In the genomic region with DNA sequence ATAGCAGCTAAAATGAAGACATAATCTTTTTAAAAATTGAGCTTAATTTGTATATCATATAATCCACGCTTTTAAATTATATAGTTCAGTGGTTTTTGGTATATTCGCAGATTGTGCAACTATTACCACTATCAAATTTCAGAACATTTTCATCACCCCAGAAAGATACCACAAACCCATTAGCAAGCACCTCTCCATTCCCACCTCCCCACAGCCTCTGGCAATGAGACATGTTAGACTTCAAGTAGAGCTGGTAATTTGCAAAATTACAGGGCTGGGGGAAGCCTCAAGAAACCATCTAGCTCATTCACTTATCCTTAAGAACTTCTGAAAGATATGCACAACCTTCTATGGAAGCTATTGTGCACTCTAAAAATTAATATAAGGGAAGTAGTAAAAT, we compare ENCODE assay signal across 31 cellular contexts.
"Had no signal": no experiment of that assay in that cellular context is flagged by ENCODE, and none has a peak within 500 bp of the region (broad histone marks: within the 10 kb centered on the region; RNA-seq: fewer than 3 reads in every experiment).

No MANE protein-coding gene starts in this region.

- ATAC-seq: body of pancreas; gastrocnemius medialis; left cardiac atrium; left ventricle myocardium superior; mucosa of descending colon; sciatic nerve; stimulated activated memory B cell treated with anti-CD40 and anti-IgM and Interleukin-4, amounts not matched to agents 10 μg/mL and 1 μg/mL and 100 μg/mL, for 72 hours; stimulated activated naive CD8-positive, alpha-beta T cell treated with anti-CD3 and anti-CD28 coated beads, Interleukin-15, amount 100 ng/mL, for 72 hours had no signal

- H3K27ac ChIP-seq: body of pancreas, cardiac muscle cell, colonic mucosa, gastrocnemius medialis, hepatocyte, neutrophil, skin epidermis, uterus had no signal

- H3K9me3 ChIP-seq: adrenal gland, body of pancreas, colonic mucosa, gastrocnemius medialis, mucosa of descending colon, neutrophil, uterus had no signal

- H3K4me3 ChIP-seq: adrenal gland, body of pancreas, cardiac muscle cell, colonic mucosa, gastrocnemius medialis, hepatocyte, mucosa of descending colon, skin epidermis, uterus had no signal

- H2AFZ ChIP-seq: hepatocyte had no signal

- H3K79me2 ChIP-seq: hepatocyte had no signal

- H3K36me3 ChIP-seq: adrenal gland, cardiac muscle cell, colonic mucosa, gastrocnemius medialis, neutrophil, uterus had no signal

- H3K4me1 ChIP-seq: adrenal gland, colonic mucosa, uterus had no signal

- H3K4me2 ChIP-seq: hepatocyte had no signal

- DNase-seq: activated CD4-positive, alpha-beta memory T cell treated with anti-CD3 and anti-CD28 coated beads for 36 hours; activated CD4-positive, alpha-beta T cell treated with anti-CD3 and anti-CD28 coated beads, Interleukin-2, amount 10 ng/mL, durations not matched to agents 24 days and 14 days; activated CD4-positive, CD25-positive, alpha-beta regulatory T cell treated with anti-CD3 and anti-CD28 coated beads, Interleukin-2, amount 50 U/mL, for 72 hours; activated CD8-positive, alpha-beta memory T cell treated with anti-CD3 and anti-CD28 coated beads, Interleukin-2, amount 50 U/mL, for 4 hours; activated effector memory CD4-positive, alpha-beta T cell treated with anti-CD3 and anti-CD28 coated beads, Interleukin-2, amount 50 U/mL, for 16 hours; activated naive CD4-positive, alpha-beta T cell treated with anti-CD3 and anti-CD28 coated beads for 36 hours; activated naive CD8-positive, alpha-beta T cell treated with anti-CD3 and anti-CD28 coated beads for 36 hours; activated T-cell treated with anti-CD3 and anti-CD28 coated beads, Interleukin-2, amount 50 U/mL, for 1 hour; adrenal gland; aorta; body of pancreas; colonic mucosa; effector memory CD4-positive, alpha-beta T cell; erythroblast; gastrocnemius medialis; left cardiac atrium; left ventricle myocardium superior; mucosa of descending colon; stimulated activated CD4-positive, alpha-beta T cell treated with anti-CD3 and anti-CD28 coated beads, Interleukin-12 subunit alpha, Interleukin-12 subunit beta, amount 100 ng/mL, for 4 hours; stimulated activated CD4-positive, alpha-beta T cell treated with anti-CD3 and anti-CD28 coated beads, Interleukin-4, amount 100 ng/mL, for 24 hours; stimulated activated CD8-positive, alpha-beta memory T cell treated with anti-CD3 and anti-CD28 coated beads, Interleukin-4, amount 100 ng/mL, for 48 hours; stimulated activated naive CD8-positive, alpha-beta T cell treated with anti-CD3 and anti-CD28 coated beads, Interleukin-15, amount 100 ng/mL, for 72 hours; substantia nigra; T1000; uterus had no signal

- H3K27me3 ChIP-seq: adrenal gland, body of pancreas, uterus had no signal
